ENCODE assay signal across 29 cellular contexts in the genomic region with DNA sequence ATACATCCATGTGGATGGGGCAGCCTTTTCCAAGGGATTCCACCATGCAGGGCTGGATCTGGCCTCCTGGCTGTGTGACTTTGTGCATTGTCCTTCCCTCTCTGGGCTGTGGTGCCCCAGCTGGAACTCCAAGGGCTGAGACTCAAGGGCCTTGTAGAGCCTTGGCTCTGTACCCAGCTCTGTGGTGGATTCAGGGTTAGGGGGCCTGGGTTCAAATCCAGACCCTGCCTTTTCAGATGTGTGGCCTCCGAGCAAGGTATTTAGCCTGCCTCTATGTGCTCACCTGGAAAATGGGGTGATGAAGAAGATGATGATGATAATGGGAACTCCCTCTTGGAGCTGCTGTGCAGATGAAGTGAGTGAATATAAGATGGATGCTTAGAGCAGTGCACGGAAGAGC.
A peak's percentile ranks its signal among the peaks of the same experiment; 100 is the strongest.
DNase-seq lines count a peak whose midpoint lies in the region; ATAC-seq and TF ChIP-seq lines count a peak whose summit lies in the region.
"Had no signal": no experiment of that assay in that cellular context is flagged by ENCODE, and none has a peak within 500 bp of the region (broad histone marks: within the 10 kb centered on the region; RNA-seq: fewer than 3 reads in every experiment).

No MANE protein-coding gene starts in this region.

- peak; percentile 38 for DNase-seq in activated CD8-positive, alpha-beta memory T cell treated with anti-CD3 and anti-CD28 coated beads, Interleukin-2, amount 10 ng/mL, durations not matched to agents 7 days and 5 days
- DNase-seq in activated CD8-positive, alpha-beta memory T cell treated with anti-CD3 and anti-CD28 coated beads, Interleukin-2, amount 50 U/mL, for 48 hours: no peak
- DNase-seq in GM13976 (ENCODE audit: low spot score) (peak; percentile 4), iPS-NIHi7 (ENCODE audit: extremely low spot score) (peak; percentile 7), suprapubic skin (ENCODE audit: low spot score in 2 of 2) (peak; percentile 26 to 50), SKM-1 treated with dmso at 0.1 percent for 144 hours (lab: John Stamatoyannopoulos, UW; ENCODE audit: unreplicated experiment) (no peak), T-helper 1 cell (no peak)
- DNase-seq: BE2C; DMS79 treated with DMSO at 0.1 percent for 48 hours; effector memory CD8-positive, alpha-beta T cell; foreskin melanocyte; HCEC 1CT; immature natural killer cell; NCI-H1092 treated with DMSO at 0.1 percent for 48 hours; NCI-H1930; NCI-H2227 treated with DMSO at 0.1 percent for 48 hours; NCI-H69; RPMI8226; stimulated activated CD4-positive, alpha-beta T cell treated with anti-CD3 and anti-CD28 coated beads, Interleukin-15, amount 100 ng/mL, for 24 hours had no signal

- 84% methylated on average over 2 of the region's 2 CpGs for WGBS in suprapubic skin

- no peak overlapping the region for H3K27ac ChIP-seq in suprapubic skin
- H3K27ac ChIP-seq: colonic mucosa, parathyroid adenoma, right lobe of liver, SK-N-MC, tibial nerve, VCaP had no signal

- no peaks in the 10 kb centered on the region for H3K36me3 ChIP-seq in suprapubic skin
- H3K36me3 ChIP-seq: BE2C, colonic mucosa, right lobe of liver, tibial nerve had no signal

- no peak overlapping the region for H3K27ac Mint-ChIP-seq in activated CD8-positive, alpha-beta memory T cell treated with anti-CD3 and anti-CD28 coated beads, Interleukin-2, amount 10 ng/mL, durations not matched to agents 7 days and 5 days
- H3K27ac Mint-ChIP-seq: effector memory CD8-positive, alpha-beta T cell; immature natural killer cell; stimulated activated naive CD8-positive, alpha-beta T cell treated with anti-CD3 and anti-CD28 coated beads, Interleukin-15, Interleukin-2, amounts not matched to agents 100 ng/mL and 50 ng/mL, for 24 hours; T-helper 2 cell treated with Interferon-gamma antibody and Interleukin-4, amounts not matched to agents 5 μg/mL and 100 μg/mL, for 36 hours had no signal

- CTCF ChIA-PET in activated CD8-positive, alpha-beta memory T cell treated with anti-CD3 and anti-CD28 coated beads, Interleukin-2, amount 10 ng/mL, durations not matched to agents 7 days and 5 days (lab: Charles Lee): no interaction called here

- H3K4me1 ChIP-seq in suprapubic skin: no peaks in the 10 kb centered on the region
- H3K4me1 ChIP-seq: BE2C, colonic mucosa, parathyroid adenoma, right lobe of liver, tibial nerve had no signal

- H3K4me3 Mint-ChIP-seq in activated CD8-positive, alpha-beta memory T cell treated with anti-CD3 and anti-CD28 coated beads, Interleukin-2, amount 10 ng/mL, durations not matched to agents 7 days and 5 days: no peak overlapping the region
- H3K4me3 Mint-ChIP-seq: effector memory CD8-positive, alpha-beta T cell; immature natural killer cell; stimulated activated naive CD8-positive, alpha-beta T cell treated with anti-CD3 and anti-CD28 coated beads, Interleukin-15, Interleukin-2, amounts not matched to agents 100 ng/mL and 50 ng/mL, for 24 hours; T-helper 2 cell treated with Interferon-gamma antibody and Interleukin-4, amounts not matched to agents 5 μg/mL and 100 μg/mL, for 36 hours had no signal

- ATAC-seq in activated CD8-positive, alpha-beta memory T cell treated with anti-CD3 and anti-CD28 coated beads, Interleukin-2, amount 10 ng/mL, durations not matched to agents 7 days and 5 days: no peak
- no peak for ATAC-seq in GM18868 (IDR thresholded peaks at IDR 0.05; ENCODE audit: unreplicated experiment)
- ATAC-seq: effector memory CD8-positive, alpha-beta T cell; esophagus mucosa had no signal

- no peak overlapping the region for H3K4me3 ChIP-seq in suprapubic skin
- H3K4me3 ChIP-seq: colonic mucosa, right lobe of liver, SK-N-MC, tibial nerve had no signal

- TF ChIP-seq CTCF in GM13976 (IDR thresholded peaks at IDR 0.05; ENCODE audit: borderline replicate concordance, control extremely low read depth, extremely low read depth, insufficient read depth, missing control alignments) (no peak), suprapubic skin (IDR thresholded peaks at IDR 0.05) (no peak)

- in situ Hi-C loops in GM13976 (cut with MboI; ENCODE audit: low sequenced_read_pairs, unreplicated experiment): no loop called here

- TF ChIP-seq EP300 in suprapubic skin (IDR thresholded peaks at IDR 0.05): no peak

- no peaks in the 10 kb centered on the region for H3K9me3 ChIP-seq in suprapubic skin
- H3K9me3 ChIP-seq: BE2C, colonic mucosa, right lobe of liver had no signal

- no peak for TF ChIP-seq POLR2A in suprapubic skin (IDR thresholded peaks at IDR 0.05)

- peaks cover 2% of the 10 kb centered on the region for H3K9me3 Mint-ChIP-seq in activated CD8-positive, alpha-beta memory T cell treated with anti-CD3 and anti-CD28 coated beads, Interleukin-2, amount 10 ng/mL, durations not matched to agents 7 days and 5 days (ENCODE audit: low read depth)

- no peaks in the 10 kb centered on the region for H3K4me1 Mint-ChIP-seq in activated CD8-positive, alpha-beta memory T cell treated with anti-CD3 and anti-CD28 coated beads, Interleukin-2, amount 10 ng/mL, durations not matched to agents 7 days and 5 days
- H3K4me1 Mint-ChIP-seq: immature natural killer cell had no signal

- H3K27me3 ChIP-seq in suprapubic skin: no peaks in the 10 kb centered on the region
- H3K27me3 ChIP-seq: BE2C, colonic mucosa, right lobe of liver, tibial nerve had no signal

- H3K27me3 Mint-ChIP-seq in activated CD8-positive, alpha-beta memory T cell treated with anti-CD3 and anti-CD28 coated beads, Interleukin-2, amount 10 ng/mL, durations not matched to agents 7 days and 5 days: no peaks in the 10 kb centered on the region
- H3K27me3 Mint-ChIP-seq: stimulated activated naive CD8-positive, alpha-beta T cell treated with anti-CD3 and anti-CD28 coated beads, Interleukin-15, Interleukin-2, amounts not matched to agents 100 ng/mL and 50 ng/mL, for 24 hours had no signal

- H3K36me3 Mint-ChIP-seq in activated CD8-positive, alpha-beta memory T cell treated with anti-CD3 and anti-CD28 coated beads, Interleukin-2, amount 10 ng/mL, durations not matched to agents 7 days and 5 days: no peaks in the 10 kb centered on the region

Comparison
In these comparisons a context has a peak if more than half of its experiments do, and no peak if none do; other contexts are left out.
1. DNase-seq: peak in activated CD8-positive, alpha-beta memory T cell treated with anti-CD3 and anti-CD28 coated beads, Interleukin-2, amount 10 ng/mL, durations not matched to agents 7 days and 5 days (single experiment), GM13976 (single experiment), iPS-NIHi7 (single experiment) and suprapubic skin (2 of 2); none in activated CD8-positive, alpha-beta memory T cell treated with anti-CD3 and anti-CD28 coated beads, Interleukin-2, amount 50 U/mL, for 48 hours (single experiment), SKM-1 treated with dmso at 0.1 percent for 144 hours (single experiment) and T-helper 1 cell (0 of 5).